Comparison of ENCODE assay signal across 8 cellular contexts in genomic region chr16:20899503-20900298, GRCh38. TPM values are rescaled to one million over a fixed set of nuclear protein-coding genes. Genes with fewer than 3 reads are reported as not detected.
DNase-seq lines count a peak whose midpoint lies in the region; ATAC-seq lines count a peak whose summit lies in the region.

No MANE protein-coding gene starts in this region.

- CTCF ChIA-PET in activated CD4-positive, alpha-beta T cell treated with anti-CD3 and anti-CD28 coated beads, Interleukin-2, amount 10 ng/mL, durations not matched to agents 7 days and 5 days (lab: Charles Lee) = interaction anchor here (0.6 to 1.6 kb wide), 4 partner anchors 12 to 401 kb away, joined by 3 to 7 read pairs (median 4); no protein-coding TSS in a partner anchor

- H3K9me3 ChIP-seq in esophagus (ENCODE audit: control insufficient read depth in 2 of 2, insufficient read depth in 1 of 2, low read depth in 1 of 2, low read length in 1 of 2) (no peaks in the 10 kb centered on the region), neuronal stem cell (replicated peaks in 1 of 2; ENCODE audit: control insufficient read depth in 2 of 2, insufficient read depth in 1 of 2, low read depth in 1 of 2, low read length in 2 of 2) (no peaks in the 10 kb centered on the region)

- H3K23ac ChIP-seq in neuronal stem cell (ENCODE audit: low read depth, low read length, poor library complexity) = no peak overlapping the region

- no peak overlapping the region for H4K8ac ChIP-seq in neuronal stem cell (ENCODE audit: low read depth, low read length)

- H2BK12ac ChIP-seq in neuronal stem cell (ENCODE audit: low read length) = no peak overlapping the region

- no peak overlapping the region for H4K91ac ChIP-seq in neuronal stem cell (ENCODE audit: low read depth, low read length, poor library complexity)

- H3K4me3 Mint-ChIP-seq in activated CD4-positive, alpha-beta T cell treated with anti-CD3 and anti-CD28 coated beads, Interleukin-2, amount 10 ng/mL, durations not matched to agents 7 days and 5 days = peak overlapping the region; percentile 89

- no peak overlapping the region for H2BK120ac ChIP-seq in neuronal stem cell (ENCODE audit: low read depth, low read length)

- H3K27me3 Mint-ChIP-seq in activated CD4-positive, alpha-beta T cell treated with anti-CD3 and anti-CD28 coated beads, Interleukin-2, amount 10 ng/mL, durations not matched to agents 7 days and 5 days = no peaks in the 10 kb centered on the region

- POLR2A ChIA-PET in activated CD4-positive, alpha-beta T cell treated with anti-CD3 and anti-CD28 coated beads, Interleukin-2, amount 10 ng/mL, durations not matched to agents 7 days and 5 days (lab: Charles Lee) = interaction anchor here (0.8 to 1.2 kb wide), 4 partner anchors 10 to 39 kb away, joined by 3 to 7 read pairs (median 4); no protein-coding TSS in a partner anchor

- peaks cover 38% of the 10 kb centered on the region for H3K36me3 Mint-ChIP-seq in activated CD4-positive, alpha-beta T cell treated with anti-CD3 and anti-CD28 coated beads, Interleukin-2, amount 10 ng/mL, durations not matched to agents 7 days and 5 days (ENCODE audit: low read depth)

- H3K9ac ChIP-seq in neuronal stem cell (ENCODE audit: low read depth, low read length, poor library complexity) = peak overlapping the region; percentile 97

- H3K36me3 ChIP-seq in esophagus (ENCODE audit: control insufficient read depth in 2 of 2, insufficient read depth in 2 of 2, low read length in 1 of 2) (no peaks in the 10 kb centered on the region), neuronal stem cell (replicated peaks in 1 of 2; ENCODE audit: control insufficient read depth in 2 of 2, insufficient read depth in 2 of 2, low read length in 2 of 2) (peaks cover 5 to 42% of the 10 kb centered on the region in 2 donors)

- H2AK5ac ChIP-seq in neuronal stem cell (ENCODE audit: low read depth, low read length) = no peak overlapping the region

- ATAC-seq in HG02981 (IDR thresholded peaks at IDR 0.05; ENCODE audit: unreplicated experiment) (no peak), HG03439 (IDR thresholded peaks at IDR 0.05; ENCODE audit: unreplicated experiment) (no peak)

- H3K4me1 Mint-ChIP-seq in activated CD4-positive, alpha-beta T cell treated with anti-CD3 and anti-CD28 coated beads, Interleukin-2, amount 10 ng/mL, durations not matched to agents 7 days and 5 days = peaks cover 68% of the 10 kb centered on the region

- DNase-seq in activated CD4-positive, alpha-beta T cell treated with anti-CD3 and anti-CD28 coated beads, Interleukin-2, amount 10 ng/mL, durations not matched to agents 7 days and 5 days = peak; percentile 19
- no peak for DNase-seq in activated CD4-positive, alpha-beta T cell treated with anti-CD3 and anti-CD28 coated beads, Interleukin-2, amount 50 U/mL, for 4 hours
- DNase-seq in SW480 (ENCODE audit: low spot score) (peak; percentile 60), neuronal stem cell (ENCODE audit: low spot score) (peak; percentile 17), DMS153 treated with DMSO at 0.1 percent for 48 hours (lab: John Stamatoyannopoulos, UW; ENCODE audit: unreplicated experiment) (no peak)

- H3K9me3 Mint-ChIP-seq in activated CD4-positive, alpha-beta T cell treated with anti-CD3 and anti-CD28 coated beads, Interleukin-2, amount 10 ng/mL, durations not matched to agents 7 days and 5 days = no peaks in the 10 kb centered on the region

- H3K4me1 ChIP-seq in esophagus (ENCODE audit: control insufficient read depth in 2 of 2, insufficient read depth in 2 of 2, low read length in 1 of 2) (peaks cover 0 to 4% of the 10 kb centered on the region in 2 donors), neuronal stem cell (ENCODE audit: control insufficient read depth in 2 of 2, insufficient read depth in 1 of 2, low read depth in 1 of 2, low read length in 2 of 2) (peaks cover 7 to 16% of the 10 kb centered on the region in 2 donors)

- peak overlapping the region; percentile 99 for H3K27ac Mint-ChIP-seq in activated CD4-positive, alpha-beta T cell treated with anti-CD3 and anti-CD28 coated beads, Interleukin-2, amount 10 ng/mL, durations not matched to agents 7 days and 5 days

- no peaks in the 10 kb centered on the region for H3K27me3 ChIP-seq in esophagus (ENCODE audit: control insufficient read depth in 1 of 2, insufficient read depth in 2 of 2, low read length in 2 of 2)
- no peaks in the 10 kb centered on the region for H3K27me3 ChIP-seq in neuronal stem cell (ENCODE audit: control insufficient read depth in 3 of 3, insufficient read depth in 3 of 3, low read depth in 1 of 3, low read length in 3 of 3)

- no peak overlapping the region for H2BK15ac ChIP-seq in neuronal stem cell (ENCODE audit: low read length)

- 0 to 1% methylated on average over 23 of the region's 23 CpGs for WGBS in esophagus, 2 donors
- WGBS in neuronal stem cell (ENCODE audit: extremely low coverage in 2 of 2, insufficient read length in 2 of 2, insufficient replicate concordance in 1 of 2), 2 donors = no CpG with 5 or more reads among the region's 23 CpGs

- peaks cover 5% of the 10 kb centered on the region for H3K79me1 ChIP-seq in neuronal stem cell (ENCODE audit: low read depth, low read length)

- H3K14ac ChIP-seq in neuronal stem cell (ENCODE audit: low read length) = no peak overlapping the region

- peak overlapping the region; percentile 97 to 98 for H3K27ac ChIP-seq in esophagus (ENCODE audit: low read depth in 2 of 2, low read length in 1 of 2)
- H3K27ac ChIP-seq in neuronal stem cell (replicated peaks; ENCODE audit: low read length) = peak overlapping the region; percentile 29

- H3K18ac ChIP-seq in neuronal stem cell (ENCODE audit: low read length) = peak overlapping the region; percentile 88

- no peak overlapping the region for H2BK5ac ChIP-seq in neuronal stem cell (ENCODE audit: low read length)

- peak overlapping the region; percentile 88 for H2AFZ ChIP-seq in neuronal stem cell (ENCODE audit: low read length)

- H3K4ac ChIP-seq in neuronal stem cell (ENCODE audit: low read length) = no peak overlapping the region

- peak overlapping the region; percentile 55 to 88 for H3K4me3 ChIP-seq in esophagus (ENCODE audit: low read depth in 1 of 2, low read length in 2 of 2)
- peak overlapping the region; percentile 73 to 96 for H3K4me3 ChIP-seq in neuronal stem cell (ENCODE audit: low read length in 2 of 2)

- H3K4me2 ChIP-seq in neuronal stem cell (ENCODE audit: insufficient read depth, low read length, poor library complexity, severe bottlenecking) = peak overlapping the region; percentile 81

RNA-seq across cellular contexts. Expression of gene DCUN1D3, which starts 0.5 kb away (rescaled TPM):
- 10 to 100 TPM in 1 of 2 experiments, 1 to 10 TPM in 1; 9.9 to 10.8 TPM for total RNA-seq in activated CD4-positive, alpha-beta T cell treated with anti-CD3 and anti-CD28 coated beads, Interleukin-2, amount 10 ng/mL, durations not matched to agents 7 days and 5 days
- polyA plus RNA-seq in esophagus = 1 to 10 TPM; 3.2 to 6.5 TPM
- 5.1 TPM for polyA plus RNA-seq in neuronal stem cell (2013, experiment 1 of 2)
- 4.8 TPM for polyA plus RNA-seq in neuronal stem cell (2013, experiment 2 of 2)

RNA-seq across cellular contexts. Expression of gene LYRM1, which starts 0.9 kb away (rescaled TPM):
- total RNA-seq in activated CD4-positive, alpha-beta T cell treated with anti-CD3 and anti-CD28 coated beads, Interleukin-2, amount 10 ng/mL, durations not matched to agents 7 days and 5 days = 10 to 100 TPM; 21.7 to 26.7 TPM
- polyA plus RNA-seq in esophagus = 10 to 100 TPM; 15.8 to 15.9 TPM
- 40.9 TPM for polyA plus RNA-seq in neuronal stem cell (2013, experiment 1 of 2)
- 39.7 TPM for polyA plus RNA-seq in neuronal stem cell (2013, experiment 2 of 2)

Comparison
In these comparisons a context has a peak if more than half of its experiments do, and no peak if none do; other contexts are left out.
1. DNase-seq: peak in activated CD4-positive, alpha-beta T cell treated with anti-CD3 and anti-CD28 coated beads, Interleukin-2, amount 10 ng/mL, durations not matched to agents 7 days and 5 days (single experiment), SW480 (single experiment) and neuronal stem cell (single experiment); none in activated CD4-positive, alpha-beta T cell treated with anti-CD3 and anti-CD28 coated beads, Interleukin-2, amount 50 U/mL, for 4 hours (0 of 2) and DMS153 treated with DMSO at 0.1 percent for 48 hours (single experiment).